8 cellular contexts compared by ENCODE assay signal in genomic region chr11:43580735-43581369, GRCh38.
A peak's percentile ranks its signal among the peaks of the same experiment; 100 is the strongest.
DNase-seq lines count a peak whose midpoint lies in the region; ATAC-seq, FAIRE-seq and TF ChIP-seq lines count a peak whose summit lies in the region.

No MANE protein-coding gene starts in this region.

- DNase-seq in 8988T = peak; percentile 29
- peak; percentile 50 for DNase-seq in GM13977 (ENCODE audit: low spot score)
- no peak for DNase-seq in activated naive CD8-positive, alpha-beta T cell treated with anti-CD3 and anti-CD28 coated beads, Interleukin-2, amount 50 U/mL, for 24 hours
- no peak for DNase-seq in keratinocyte (ENCODE audit: low read depth, low spot score)
- DNase-seq in inferior parietal cortex (ENCODE audit: extremely low spot score) = no peak
- no peak for DNase-seq in HuH-7.5 (ENCODE audit: low spot score)

- H3K27me3 Mint-ChIP-seq in activated naive CD8-positive, alpha-beta T cell treated with anti-CD3 and anti-CD28 coated beads, Interleukin-2, amount 50 U/mL, for 24 hours = peaks cover 86% of the 10 kb centered on the region

- H4K20me1 ChIP-seq in keratinocyte (ENCODE audit: control insufficient read depth, extremely low read depth, insufficient read depth, low read length) = no peaks in the 10 kb centered on the region

- no peak for ATAC-seq in activated naive CD8-positive, alpha-beta T cell treated with anti-CD3 and anti-CD28 coated beads, Interleukin-2, amount 50 U/mL, for 24 hours
- no peak for ATAC-seq in GM21423 (IDR thresholded peaks at IDR 0.05; ENCODE audit: unreplicated experiment)
- no peak for ATAC-seq in GM21528 (IDR thresholded peaks at IDR 0.05; ENCODE audit: low FRiP score, unreplicated experiment)

- no peak overlapping the region for H3K9ac ChIP-seq in keratinocyte (ENCODE audit: control insufficient read depth, extremely low read depth, insufficient read depth, low read length)

- no peaks in the 10 kb centered on the region for H3K79me2 ChIP-seq in keratinocyte (ENCODE audit: control insufficient read depth, insufficient read depth, low read length)

- no peaks in the 10 kb centered on the region for H3K36me3 ChIP-seq in keratinocyte (ENCODE audit: control insufficient read depth in 2 of 2, extremely low read depth in 1 of 2, insufficient read depth in 2 of 2, low read length in 2 of 2)

- TF ChIP-seq CTCF in GM13977 (IDR thresholded peaks at IDR 0.05; ENCODE audit: extremely low read depth, insufficient read depth, missing control alignments) = no peak
- TF ChIP-seq CTCF in keratinocyte (optimal IDR thresholded peaks at IDR 0.05 in 1 of 3, IDR thresholded peaks at IDR 0.05 in 1 of 3, conservative IDR thresholded peaks at IDR 0.05 in 1 of 3; ENCODE audit: extremely low read depth in 1 of 3, insufficient read depth in 2 of 3, low read length in 3 of 3) = no peak

- H3K4me2 ChIP-seq in keratinocyte (ENCODE audit: control insufficient read depth, extremely low read depth, insufficient read depth, low read depth, low read length) = peak overlapping the region; percentile 67

- peaks cover 90% of the 10 kb centered on the region for H3K27me3 ChIP-seq in keratinocyte (ENCODE audit: control insufficient read depth, extremely low read depth, insufficient read depth, low read length)

- no peaks in the 10 kb centered on the region for H3K36me3 Mint-ChIP-seq in activated naive CD8-positive, alpha-beta T cell treated with anti-CD3 and anti-CD28 coated beads, Interleukin-2, amount 50 U/mL, for 24 hours (ENCODE audit: low read depth)

- no peak for FAIRE-seq in keratinocyte (lab: Jason Lieb, UNC)

- H3K9me1 ChIP-seq in keratinocyte (ENCODE audit: control insufficient read depth, extremely low read depth, insufficient read depth, low read length) = no peaks in the 10 kb centered on the region

- peaks cover 7% of the 10 kb centered on the region for H3K4me1 ChIP-seq in keratinocyte (ENCODE audit: control insufficient read depth, extremely low read depth, insufficient read depth, low read length)

- peaks cover 38% of the 10 kb centered on the region for H3K4me1 Mint-ChIP-seq in activated naive CD8-positive, alpha-beta T cell treated with anti-CD3 and anti-CD28 coated beads, Interleukin-2, amount 50 U/mL, for 24 hours

- H3K27ac ChIP-seq in keratinocyte (ENCODE audit: control insufficient read depth, insufficient read depth, low read length) = no peak overlapping the region

- H3K4me3 Mint-ChIP-seq in activated naive CD8-positive, alpha-beta T cell treated with anti-CD3 and anti-CD28 coated beads, Interleukin-2, amount 50 U/mL, for 24 hours = peak overlapping the region; percentile 69

- H3K4me3 ChIP-seq in keratinocyte (ENCODE audit: control insufficient read depth in 2 of 3, extremely low read depth in 1 of 3, insufficient read depth in 2 of 3, low read depth in 1 of 3, low read length in 3 of 3) = peak overlapping the region; percentile 13 to 51 (median 36)

- H2AFZ ChIP-seq in keratinocyte (ENCODE audit: control insufficient read depth, low read length) = no peak overlapping the region

- no peaks in the 10 kb centered on the region for H3K9me3 Mint-ChIP-seq in activated naive CD8-positive, alpha-beta T cell treated with anti-CD3 and anti-CD28 coated beads, Interleukin-2, amount 50 U/mL, for 24 hours

- dilution Hi-C loops in keratinocyte (cut with MboI; ENCODE audit: extremely low pct_ligation_motif_present, low sequenced_read_pairs) = no loop called here

- in situ Hi-C loops in GM13977 (cut with MboI; ENCODE audit: low pct_unique_long_range_greater_than_20kb, low sequenced_read_pairs, unreplicated experiment) = no loop called here

- no peak overlapping the region for H3K27ac Mint-ChIP-seq in activated naive CD8-positive, alpha-beta T cell treated with anti-CD3 and anti-CD28 coated beads, Interleukin-2, amount 50 U/mL, for 24 hours

- no peaks in the 10 kb centered on the region for H3K9me3 ChIP-seq in keratinocyte (ENCODE audit: control insufficient read depth, low read depth, low read length)

Comparison
In these comparisons a context has a peak if more than half of its experiments do, and no peak if none do; other contexts are left out.
1. DNase-seq: peak in 8988T (single experiment) and GM13977 (single experiment); none in activated naive CD8-positive, alpha-beta T cell treated with anti-CD3 and anti-CD28 coated beads, Interleukin-2, amount 50 U/mL, for 24 hours (single experiment), keratinocyte (single experiment), inferior parietal cortex (single experiment) and HuH-7.5 (single experiment).